ENCODE assay signal across 1 cellular context in genomic region chr20:63682384-63683139, GRCh38.
A peak's percentile ranks its signal among the peaks of the same experiment; 100 is the strongest.
TF ChIP-seq lines count a peak whose summit lies in the region.

No MANE protein-coding gene starts in this region.

TF ChIP-seq in HEK293, 187 proteins besides CTCF, POLR2A, EP300 and RAD21 (continued from another document and continues in another):
- no peak for TF ChIP-seq ZNF280C (tag by site-specific recombination; IDR thresholded peaks at IDR 0.05)
- TF ChIP-seq ZNF510 (tag by site-specific recombination; IDR thresholded peaks at IDR 0.05; ENCODE audit: insufficient replicate concordance): no peak
- TF ChIP-seq ZNF24 (tag by site-specific recombination; IDR thresholded peaks at IDR 0.05): no peak
- no peak for TF ChIP-seq BCL11A (tag by site-specific recombination; IDR thresholded peaks at IDR 0.05; ENCODE audit: low read depth)
- no peak for TF ChIP-seq ZNF426 (tag by site-specific recombination; IDR thresholded peaks at IDR 0.05)
- no peak for TF ChIP-seq ZNF114 (tag by site-specific recombination; IDR thresholded peaks at IDR 0.05)
- no peak for TF ChIP-seq ELK4 (IDR thresholded peaks at IDR 0.05; ENCODE audit: borderline replicate concordance, low read depth, low read length)
- TF ChIP-seq PATZ1 (tag by site-specific recombination; IDR thresholded peaks at IDR 0.05): peak; percentile 47
- no peak for TF ChIP-seq ZNF132 (tag by site-specific recombination; IDR thresholded peaks at IDR 0.05; ENCODE audit: borderline replicate concordance)
- TF ChIP-seq ZNF138 (tag by site-specific recombination; IDR thresholded peaks at IDR 0.05; ENCODE audit: borderline replicate concordance): no peak
- TF ChIP-seq KLF7 (tag by site-specific recombination; IDR thresholded peaks at IDR 0.05; ENCODE audit: borderline replicate concordance): no peak
- no peak for TF ChIP-seq ZFP41 (tag by site-specific recombination; IDR thresholded peaks at IDR 0.05; ENCODE audit: borderline replicate concordance)
- no peak for TF ChIP-seq ZNF404 (tag by site-specific recombination; IDR thresholded peaks at IDR 0.05)
- no peak for TF ChIP-seq ZNF175 (tag by site-specific recombination; IDR thresholded peaks at IDR 0.05)
- TF ChIP-seq ZBTB6 (tag by site-specific recombination; IDR thresholded peaks at IDR 0.05): no peak
- peak; percentile 56; the same call in 1 of the 2 replicates for TF ChIP-seq ZEB2 (tag by site-specific recombination; IDR thresholded peaks at IDR 0.05)
- no peak for TF ChIP-seq ZBTB20 (tag by site-specific recombination; IDR thresholded peaks at IDR 0.05)
- TF ChIP-seq ZFHX2 (tag by site-specific recombination; conservative IDR thresholded peaks at IDR 0.05): peak; percentile 91
- TF ChIP-seq ZNF449 (tag by site-specific recombination; IDR thresholded peaks at IDR 0.05): no peak
- no peak for TF ChIP-seq ZBTB49 (tag by site-specific recombination; IDR thresholded peaks at IDR 0.05; ENCODE audit: low read depth)
- TF ChIP-seq SCRT2 (tag by site-specific recombination; IDR thresholded peaks at IDR 0.05): peak; percentile 69
- TF ChIP-seq ZNF335 (tag by site-specific recombination; conservative IDR thresholded peaks at IDR 0.05): no peak
- no peak for TF ChIP-seq ZNF221 (tag by site-specific recombination; IDR thresholded peaks at IDR 0.05; ENCODE audit: borderline replicate concordance)
- TF ChIP-seq ZNF324 (tag by site-specific recombination; IDR thresholded peaks at IDR 0.05): 0 out of 2 replicates have a peak, but pooled peaks have one; percentile 40
- no peak for TF ChIP-seq ZSCAN18 (tag by site-specific recombination; IDR thresholded peaks at IDR 0.05)
- no peak for TF ChIP-seq HOXA7 (CRISPR knock-in tag; IDR thresholded peaks at IDR 0.05; ENCODE audit: borderline replicate concordance)
- peak; percentile 57; the same call in 1 of the 2 replicates for TF ChIP-seq ZFP37 (tag by site-specific recombination; IDR thresholded peaks at IDR 0.05)
- TF ChIP-seq ZNF214 (tag by site-specific recombination; IDR thresholded peaks at IDR 0.05; ENCODE audit: borderline replicate concordance): no peak
- TF ChIP-seq HIC1 (tag by site-specific recombination; IDR thresholded peaks at IDR 0.05): peak; percentile 90
- TF ChIP-seq ZBTB10 (tag by site-specific recombination; IDR thresholded peaks at IDR 0.05): no peak
- TF ChIP-seq ZNF274 (IDR thresholded peaks at IDR 0.05; ENCODE audit: low read length): no peak
- TF ChIP-seq ZNF274 (tag by site-specific recombination; IDR thresholded peaks at IDR 0.05; ENCODE audit: borderline replicate concordance): no peak
- no peak for TF ChIP-seq ZNF776 (tag by site-specific recombination; IDR thresholded peaks at IDR 0.05; ENCODE audit: borderline replicate concordance)
- TF ChIP-seq ZNF596 (tag by site-specific recombination; IDR thresholded peaks at IDR 0.05): no peak
- no peak for TF ChIP-seq SALL2 (tag by site-specific recombination; IDR thresholded peaks at IDR 0.05; ENCODE audit: borderline replicate concordance)
- no peak for TF ChIP-seq ZNF133 (tag by site-specific recombination; IDR thresholded peaks at IDR 0.05)
- no peak for TF ChIP-seq ZNF571 (tag by site-specific recombination; IDR thresholded peaks at IDR 0.05)
- TF ChIP-seq ZSCAN30 (tag by site-specific recombination; IDR thresholded peaks at IDR 0.05): no peak
- no peak for TF ChIP-seq ZNF792 (tag by site-specific recombination; IDR thresholded peaks at IDR 0.05)
- TF ChIP-seq ZIC2 (tag by site-specific recombination; IDR thresholded peaks at IDR 0.05): peak; percentile 96
- no peak for TF ChIP-seq ZNF248 (tag by site-specific recombination; IDR thresholded peaks at IDR 0.05)
- peak; percentile 92 for TF ChIP-seq GLIS1 (tag by site-specific recombination; IDR thresholded peaks at IDR 0.05)
- TF ChIP-seq PRDM6 (tag by site-specific recombination; IDR thresholded peaks at IDR 0.05): no peak
- TF ChIP-seq REPIN1 (tag by site-specific recombination; IDR thresholded peaks at IDR 0.05; ENCODE audit: low read depth): no peak
- no peak for TF ChIP-seq TRIM28 (IDR thresholded peaks at IDR 0.05; ENCODE audit: borderline replicate concordance, low read length)
- no peak for TF ChIP-seq ZNF670 (tag by site-specific recombination; IDR thresholded peaks at IDR 0.05; ENCODE audit: low read depth)
- TF ChIP-seq ZNF19 (tag by site-specific recombination; IDR thresholded peaks at IDR 0.05; ENCODE audit: low read depth): no peak
